Comparison of ENCODE assay signal across 8 cellular contexts in genomic region chr9:81522721-81523551, GRCh38.
DNase-seq lines count a peak whose midpoint lies in the region; ATAC-seq and TF ChIP-seq lines count a peak whose summit lies in the region.

No MANE protein-coding gene starts in this region.

- peaks cover 4% of the 10 kb centered on the region for H3K9me3 Mint-ChIP-seq in endodermal cell
- peaks cover 0 to 3% of the 10 kb centered on the region in 2 donors for H3K9me3 Mint-ChIP-seq in activated naive CD4-positive, alpha-beta T cell treated with anti-CD3 and anti-CD28 coated beads, Interleukin-2, amount 50 U/mL, for 72 hours

- intact Hi-C loops in mucosa of descending colon (cut with DNase I, micrococcal nuclease), result loop anchor here (2.0 to 10.0 kb wide), 2 partner anchors 162 to 164 kb away; partner anchors contain the start of gene TLE1 (in 1 of the 2)

- H3K4me3 ChIP-seq in endodermal cell (ENCODE audit: low read length) (no peak overlapping the region), mucosa of descending colon (no peak overlapping the region)

- WGBS in endodermal cell (ENCODE audit: insufficient coverage in 1 of 2, insufficient read length in 1 of 2), 2 experiments, result 75 to 76% methylated on average over 4 to 8 of the region's 8 CpGs

- H3K9me3 ChIP-seq in endodermal cell (ENCODE audit: control insufficient read depth, low read length) (peaks cover 17% of the 10 kb centered on the region), mucosa of descending colon (no peaks in the 10 kb centered on the region), T-helper 17 cell (ENCODE audit: control insufficient read depth, low read length, poor library complexity, severe bottlenecking) (no peaks in the 10 kb centered on the region)

- no peak overlapping the region for H3K9ac ChIP-seq in endodermal cell (ENCODE audit: extremely low read depth, low read length, poor library complexity, severe bottlenecking)

- H3K27ac Mint-ChIP-seq in endodermal cell (no peak overlapping the region), T-helper 17 cell (no peak overlapping the region)
- H3K27ac Mint-ChIP-seq in activated naive CD4-positive, alpha-beta T cell treated with anti-CD3 and anti-CD28 coated beads, Interleukin-2, amount 50 U/mL, for 72 hours, result no peak overlapping the region

- H3K27me3 Mint-ChIP-seq in endodermal cell (ENCODE audit: insufficient read depth), result peaks cover 4% of the 10 kb centered on the region
- H3K27me3 Mint-ChIP-seq in T-helper 17 cell, result no peaks in the 10 kb centered on the region

- no peaks in the 10 kb centered on the region for H3K36me3 Mint-ChIP-seq in endodermal cell (ENCODE audit: low read depth)
- H3K36me3 Mint-ChIP-seq in T-helper 17 cell (ENCODE audit: low read depth), result no peaks in the 10 kb centered on the region
- no peaks in the 10 kb centered on the region for H3K36me3 Mint-ChIP-seq in activated naive CD4-positive, alpha-beta T cell treated with anti-CD3 and anti-CD28 coated beads, Interleukin-2, amount 50 U/mL, for 72 hours

- H3K4me1 Mint-ChIP-seq in endodermal cell (peaks cover 6% of the 10 kb centered on the region), T-helper 17 cell (no peaks in the 10 kb centered on the region)

- no peak overlapping the region for H3K27ac ChIP-seq in endodermal cell (ENCODE audit: low read depth, low read length)

- H3K4me1 ChIP-seq in endodermal cell (ENCODE audit: control insufficient read depth, insufficient read depth, low read length) (peaks cover 4% of the 10 kb centered on the region), mucosa of descending colon (ENCODE audit: low read depth) (no peaks in the 10 kb centered on the region)

- peak; percentile 46 for ATAC-seq in HG03175 (IDR thresholded peaks at IDR 0.05; ENCODE audit: unreplicated experiment)
- ATAC-seq in mucosa of descending colon, result peak; percentile 85
- no peak for ATAC-seq in T-helper 17 cell
- ATAC-seq in activated naive CD4-positive, alpha-beta T cell treated with anti-CD3 and anti-CD28 coated beads, Interleukin-2, amount 50 U/mL, for 72 hours, result no peak

- DNase-seq in GM03348 (ENCODE audit: low spot score) (peak; percentile 77), NCI-H82 treated with DMSO at 0.1 percent for 48 hours (lab: John Stamatoyannopoulos, UW; ENCODE audit: unreplicated experiment) (peak; percentile 42), endodermal cell (peak; percentile 64), mucosa of descending colon (peak in 1 of 3 donors; percentile 48), T-helper 17 cell (no peak)
- no peak for DNase-seq in activated effector memory CD4-positive, alpha-beta T cell treated with anti-CD3 and anti-CD28 coated beads, Interleukin-2, amount 50 U/mL, for 16 hours
- no peak for DNase-seq in activated naive CD4-positive, alpha-beta T cell treated with anti-CD3 and anti-CD28 coated beads, Interleukin-2, amount 50 U/mL, for 72 hours (ENCODE audit: low spot score in 2 of 2)

- TF ChIP-seq CTCF in endodermal cell (conservative IDR thresholded peaks at IDR 0.05) (peak; percentile 86), mucosa of descending colon (IDR thresholded peaks at IDR 0.05) (peak; percentile 20)

- H3K36me3 ChIP-seq in endodermal cell (ENCODE audit: control insufficient read depth, insufficient read depth, low read length), result no peaks in the 10 kb centered on the region
- H3K36me3 ChIP-seq in mucosa of descending colon (ENCODE audit: low read depth), result no peaks in the 10 kb centered on the region

- H3K4me3 Mint-ChIP-seq in endodermal cell (no peak overlapping the region), T-helper 17 cell (no peak overlapping the region)

- H3K27me3 ChIP-seq in endodermal cell (ENCODE audit: control insufficient read depth, insufficient read depth, low read length, poor library complexity, severe bottlenecking), result no peaks in the 10 kb centered on the region

Comparison
In these comparisons a context has a peak if more than half of its experiments do, and no peak if none do; other contexts are left out.
1. DNase-seq: peak in GM03348 (single experiment), NCI-H82 treated with DMSO at 0.1 percent for 48 hours (single experiment) and endodermal cell (single experiment); none in T-helper 17 cell (0 of 3), activated effector memory CD4-positive, alpha-beta T cell treated with anti-CD3 and anti-CD28 coated beads, Interleukin-2, amount 50 U/mL, for 16 hours (single experiment) and activated naive CD4-positive, alpha-beta T cell treated with anti-CD3 and anti-CD28 coated beads, Interleukin-2, amount 50 U/mL, for 72 hours (0 of 2).
2. ATAC-seq: peak in HG03175 (single experiment) and mucosa of descending colon (single experiment); none in T-helper 17 cell (single experiment) and activated naive CD4-positive, alpha-beta T cell treated with anti-CD3 and anti-CD28 coated beads, Interleukin-2, amount 50 U/mL, for 72 hours (0 of 2).